In the genomic region with DNA sequence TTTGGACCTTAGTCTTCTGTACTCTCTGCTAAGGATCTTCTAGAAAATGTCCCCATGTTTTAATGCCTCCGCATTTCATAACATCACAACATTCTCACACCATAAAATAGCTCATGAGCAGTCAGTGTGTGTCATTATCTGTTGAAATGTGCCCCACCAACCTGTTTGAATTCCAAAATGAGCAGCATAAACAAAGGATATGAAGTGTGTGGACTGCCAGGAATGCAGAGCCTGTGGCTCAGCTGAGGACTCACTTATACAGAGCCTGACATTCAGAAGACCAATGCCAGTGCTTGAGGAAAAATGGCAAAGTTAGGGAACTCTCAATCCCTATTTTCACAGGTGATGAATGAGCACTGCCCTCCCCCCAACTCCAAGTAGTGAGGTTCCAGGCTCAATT, we compare ENCODE assay signal across 21 cellular contexts.
DNase-seq lines count a peak whose midpoint lies in the region; ATAC-seq, FAIRE-seq and TF ChIP-seq lines count a peak whose summit lies in the region.
"Had no signal": no experiment of that assay in that cellular context is flagged by ENCODE, and none has a peak within 500 bp of the region (broad histone marks: within the 10 kb centered on the region; RNA-seq: fewer than 3 reads in every experiment).

No MANE protein-coding gene starts in this region.

- no peak overlapping the region for H2BK15ac ChIP-seq in neuronal stem cell (ENCODE audit: low read length)

- H3K4me3 Mint-ChIP-seq in GM23338 (no peak overlapping the region), nephron progenitor cell (no peak overlapping the region)
- no peak overlapping the region for H3K4me3 Mint-ChIP-seq in effector memory CD8-positive, alpha-beta T cell
- H3K4me3 Mint-ChIP-seq: B cell; CD4-positive, CD25-positive, alpha-beta regulatory T cell; IgD-negative memory B cell had no signal

- no peak overlapping the region for H3K9ac ChIP-seq in neuronal stem cell (ENCODE audit: low read depth, low read length, poor library complexity)

- H3K9me3 ChIP-seq in neuronal stem cell (replicated peaks in 1 of 2; ENCODE audit: control insufficient read depth in 2 of 2, insufficient read depth in 1 of 2, low read depth in 1 of 2, low read length in 2 of 2) = no peaks in the 10 kb centered on the region

- H3K4me3 ChIP-seq in GM23338 = no peak overlapping the region
- no peak overlapping the region for H3K4me3 ChIP-seq in neuronal stem cell (ENCODE audit: low read length in 2 of 2)

- H4K91ac ChIP-seq in neuronal stem cell (ENCODE audit: low read depth, low read length, poor library complexity) = no peak overlapping the region

- no peaks in the 10 kb centered on the region for H3K27me3 ChIP-seq in GM23338 (ENCODE audit: insufficient read depth)
- no peaks in the 10 kb centered on the region for H3K27me3 ChIP-seq in neuronal stem cell (ENCODE audit: control insufficient read depth in 3 of 3, insufficient read depth in 3 of 3, low read depth in 1 of 3, low read length in 3 of 3)

- H3K4me2 ChIP-seq in GM23338 (no peak overlapping the region), neuronal stem cell (ENCODE audit: insufficient read depth, low read length, poor library complexity, severe bottlenecking) (no peak overlapping the region)

- H3K27me3 Mint-ChIP-seq in GM23338 (ENCODE audit: insufficient read depth, low read depth, poor library complexity) (peaks cover 2% of the 10 kb centered on the region), nephron progenitor cell (ENCODE audit: low read depth, poor library complexity) (peaks cover 11% of the 10 kb centered on the region)
- no peaks in the 10 kb centered on the region for H3K27me3 Mint-ChIP-seq in effector memory CD8-positive, alpha-beta T cell
- H3K27me3 Mint-ChIP-seq: B cell; CD4-positive, CD25-positive, alpha-beta regulatory T cell; IgD-negative memory B cell had no signal

- H3K4me1 ChIP-seq in GM23338 (ENCODE audit: insufficient read depth) (no peaks in the 10 kb centered on the region), neuronal stem cell (ENCODE audit: control insufficient read depth in 2 of 2, insufficient read depth in 1 of 2, low read depth in 1 of 2, low read length in 2 of 2) (peaks cover 0 to 3% of the 10 kb centered on the region in 2 donors)

- H2AK5ac ChIP-seq in neuronal stem cell (ENCODE audit: low read depth, low read length) = no peak overlapping the region

- H2BK5ac ChIP-seq in neuronal stem cell (ENCODE audit: low read length) = no peak overlapping the region

- peaks cover 5% of the 10 kb centered on the region; the same call in 1 of the 3 replicates for H3K36me3 Mint-ChIP-seq in GM23338 (ENCODE audit: low read depth)
- H3K36me3 Mint-ChIP-seq in effector memory CD8-positive, alpha-beta T cell (ENCODE audit: insufficient read depth) = peaks cover 6% of the 10 kb centered on the region
- no peaks in the 10 kb centered on the region for H3K36me3 Mint-ChIP-seq in nephron progenitor cell (ENCODE audit: low read depth)
- H3K36me3 Mint-ChIP-seq: CD4-positive, CD25-positive, alpha-beta regulatory T cell; IgD-negative memory B cell had no signal

- ATAC-seq in GM23338 = peak; percentile 23; the same call in 2 of the 3 replicates
- no peak for ATAC-seq in effector memory CD8-positive, alpha-beta T cell (replicated peaks)

- no peak overlapping the region for H4K8ac ChIP-seq in neuronal stem cell (ENCODE audit: low read depth, low read length)

- H3K27ac Mint-ChIP-seq in GM23338 = no peak overlapping the region
- no peak overlapping the region for H3K27ac Mint-ChIP-seq in effector memory CD8-positive, alpha-beta T cell
- H3K27ac Mint-ChIP-seq in nephron progenitor cell = no peak overlapping the region
- H3K27ac Mint-ChIP-seq: B cell; CD4-positive, CD25-positive, alpha-beta regulatory T cell; IgD-negative memory B cell had no signal

- no peak for DNase-seq in GM23338 (ENCODE audit: low spot score)
- DNase-seq in astrocyte of the hippocampus (ENCODE audit: low read depth, low spot score) = peak; percentile 16
- DNase-seq in islet precursor cell = peak; percentile 70
- DNase-seq in neuronal stem cell (ENCODE audit: low spot score) = peak; percentile 4
- DNase-seq in GM12892 (ENCODE audit: insufficient read length) = no peak
- DNase-seq in effector memory CD8-positive, alpha-beta T cell = no peak
- DNase-seq in nephron progenitor cell = no peak
- DNase-seq: CD4-positive, CD25-positive, alpha-beta regulatory T cell; COR-L47; GDM1; HCEC 1CT; Karpas-422; NCI-H187; NCI-H2107; NCI-H510A; NCI-H748 treated with DMSO at 0.1 percent for 48 hours; NK-92 treated with Interleukin-12 subunit alpha and Interleukin-12 subunit beta, amount 100 ng/mL, for 24 hours; Right ventricle myocardium superior had no signal

- no peaks in the 10 kb centered on the region for H4K20me1 ChIP-seq in GM23338 (replicated peaks; ENCODE audit: insufficient read depth)

- H3K79me2 ChIP-seq in GM23338 (replicated peaks; ENCODE audit: insufficient read depth) = no peaks in the 10 kb centered on the region

- H3K27ac ChIP-seq in GM23338 (ENCODE audit: low read depth) (no peak overlapping the region), neuronal stem cell (replicated peaks; ENCODE audit: low read length) (no peak overlapping the region)

- no peak overlapping the region for H3K14ac ChIP-seq in neuronal stem cell (ENCODE audit: low read length)

- no peak overlapping the region for H3K18ac ChIP-seq in neuronal stem cell (ENCODE audit: low read length)

- H3K9me3 Mint-ChIP-seq in GM23338 = peaks cover 7% of the 10 kb centered on the region; the same call in 2 of the 3 replicates
- peaks cover 11 to 13% of the 10 kb centered on the region in 2 donors for H3K9me3 Mint-ChIP-seq in effector memory CD8-positive, alpha-beta T cell
- peaks cover 8% of the 10 kb centered on the region for H3K9me3 Mint-ChIP-seq in nephron progenitor cell

- no peaks in the 10 kb centered on the region for H3K36me3 ChIP-seq in GM23338 (ENCODE audit: insufficient read depth)
- no peaks in the 10 kb centered on the region for H3K36me3 ChIP-seq in neuronal stem cell (replicated peaks in 1 of 2; ENCODE audit: control insufficient read depth in 2 of 2, insufficient read depth in 2 of 2, low read length in 2 of 2)

- TF ChIP-seq CTCF in GM23338 (conservative IDR thresholded peaks at IDR 0.05; ENCODE audit: low read depth in 2 of 2) = no peak
- TF ChIP-seq CTCF in nephron progenitor cell (IDR thresholded peaks at IDR 0.05) = no peak

- TF ChIP-seq POLR2A in GM12892 (IDR thresholded peaks at IDR 0.05; ENCODE audit: low read depth, low read length) = no peak

- H2AFZ ChIP-seq in GM23338 = no peak overlapping the region
- H2AFZ ChIP-seq in neuronal stem cell (ENCODE audit: low read length) = no peak overlapping the region

- FAIRE-seq in GM12892 (lab: Jason Lieb, UNC) = no peak
- FAIRE-seq: RCC 7860 had no signal

- no peaks in the 10 kb centered on the region; the same call in 2 of the 3 replicates for H3K4me1 Mint-ChIP-seq in GM23338
- no peaks in the 10 kb centered on the region for H3K4me1 Mint-ChIP-seq in effector memory CD8-positive, alpha-beta T cell (ENCODE audit: low read depth in 2 of 2)
- no peaks in the 10 kb centered on the region for H3K4me1 Mint-ChIP-seq in nephron progenitor cell
- H3K4me1 Mint-ChIP-seq: B cell; CD4-positive, CD25-positive, alpha-beta regulatory T cell; IgD-negative memory B cell had no signal

- no peak overlapping the region for H3K23ac ChIP-seq in neuronal stem cell (ENCODE audit: low read depth, low read length, poor library complexity)

- no peak overlapping the region for H2BK12ac ChIP-seq in neuronal stem cell (ENCODE audit: low read length)

- H2BK120ac ChIP-seq in neuronal stem cell (ENCODE audit: low read depth, low read length) = no peak overlapping the region

- no peaks in the 10 kb centered on the region for H3K9me2 ChIP-seq in GM23338 (ENCODE audit: insufficient read depth)

- no CpG with 5 or more reads among the region's 1 CpG for WGBS in neuronal stem cell (ENCODE audit: extremely low coverage in 2 of 2, insufficient read length in 2 of 2, insufficient replicate concordance in 1 of 2), 2 donors

- H3F3A ChIP-seq in GM23338 (replicated peaks; ENCODE audit: low read depth) = no peaks in the 10 kb centered on the region

- no peaks in the 10 kb centered on the region for H3K79me1 ChIP-seq in neuronal stem cell (ENCODE audit: low read depth, low read length)

- H3K4ac ChIP-seq in neuronal stem cell (ENCODE audit: low read length) = no peak overlapping the region

TF ChIP-seq in GM23338, 12 proteins besides CTCF, POLR2A, EP300 and RAD21:
- TF ChIP-seq ETS1 (IDR thresholded peaks at IDR 0.05) (no peak), EZH2 (IDR thresholded peaks at IDR 0.05; ENCODE audit: low read depth, unreplicated experiment) (no peak)
TF ChIP-seq in GM23338: peak in this region for 0.

Comparison
In these comparisons a context has a peak if more than half of its experiments do, and no peak if none do; other contexts are left out.
1. DNase-seq: peak in astrocyte of the hippocampus (single experiment), islet precursor cell (single experiment) and neuronal stem cell (single experiment); none in GM23338 (single experiment), GM12892 (single experiment), effector memory CD8-positive, alpha-beta T cell (0 of 3) and nephron progenitor cell (single experiment).